In genomic region chr2:96625571-96626552, GRCh38 we compare ENCODE assay signal across 17 cellular contexts. TPM values are rescaled to one million over a fixed set of nuclear protein-coding genes. Genes with fewer than 3 reads are reported as not detected.
DNase-seq lines count a peak whose midpoint lies in the region; ATAC-seq, FAIRE-seq and TF ChIP-seq lines count a peak whose summit lies in the region.
"Had no signal": no experiment of that assay in that cellular context is flagged by ENCODE, and none has a peak within 500 bp of the region (broad histone marks: within the 10 kb centered on the region; RNA-seq: fewer than 3 reads in every experiment).

No MANE protein-coding gene starts in this region.

- BruUV-seq in MCF 10A (replicated peaks; lab: Mats Ljungman, UMichigan) (no TSS peak), Caco-2 (replicated peaks; lab: Mats Ljungman, UMichigan) (no TSS peak)

- CTCF ChIA-PET in MCF 10A (lab: Yijun Ruan, JAX), result no interaction called here
- CTCF ChIA-PET in Caco-2 (lab: Charles Lee), result no interaction called here

- H3K4me1 ChIP-seq in breast epithelium (no peaks in the 10 kb centered on the region), upper lobe of left lung (peaks cover 24 to 55% (median 35%) of the 10 kb centered on the region in 4 donors), Caco-2 (no peaks in the 10 kb centered on the region)

- H3K27me3 ChIP-seq in breast epithelium (no peaks in the 10 kb centered on the region), bronchial epithelial cell (ENCODE audit: control insufficient read depth, insufficient read depth, low read length) (no peaks in the 10 kb centered on the region), upper lobe of left lung (no peaks in the 10 kb centered on the region), Caco-2 (replicated peaks; ENCODE audit: control insufficient read depth, insufficient read depth, low read length) (no peaks in the 10 kb centered on the region)

- no peak for DNase-seq in breast epithelium (ENCODE audit: low spot score in 2 of 2)
- DNase-seq in MCF 10A (ENCODE audit: unreplicated experiment), result no peak
- peak; percentile 5 for DNase-seq in bronchial epithelial cell (ENCODE audit: low read depth)
- DNase-seq in mesothelial cell of epicardium (ENCODE audit: low spot score in 2 of 2, unreplicated experiment in 2 of 2), result no peak
- no peak for DNase-seq in upper lobe of left lung
- no peak for DNase-seq in Caco-2
- DNase-seq in C1 segment of cervical spinal cord (lab: John Stamatoyannopoulos, UW), result no peak
- no peak for DNase-seq in retina
- DNase-seq: activated CD4-positive, alpha-beta T cell treated with anti-CD3 and anti-CD28 coated beads for 4 hours; activated T-cell treated with anti-CD3 and anti-CD28 coated beads, Interleukin-2, amount 50 U/mL, for 24 hours; glutamatergic neuron; naive thymus-derived CD8-positive, alpha-beta T cell; NCI-H524 had no signal

- H3K9me3 Mint-ChIP-seq in MCF 10A (ENCODE audit: unreplicated experiment), result no peaks in the 10 kb centered on the region
- no peaks in the 10 kb centered on the region for H3K9me3 Mint-ChIP-seq in mesothelial cell of epicardium
- no peaks in the 10 kb centered on the region for H3K9me3 Mint-ChIP-seq in Caco-2 (ENCODE audit: unreplicated experiment)
- H3K9me3 Mint-ChIP-seq: activated T-cell treated with anti-CD3 and anti-CD28 coated beads, Interleukin-2, amount 50 U/mL, for 24 hours; naive thymus-derived CD8-positive, alpha-beta T cell; stimulated activated naive CD8-positive, alpha-beta T cell treated with anti-CD3 and anti-CD28 coated beads, Interleukin-15, Interleukin-2, amounts not matched to agents 100 ng/mL and 50 ng/mL, for 24 hours had no signal

- TF ChIP-seq POLR2A in breast epithelium (IDR thresholded peaks at IDR 0.05), result no peak
- TF ChIP-seq POLR2A in upper lobe of left lung (IDR thresholded peaks at IDR 0.05), result no peak

- H3K27ac ChIP-seq in breast epithelium (peak overlapping the region; percentile 35 to 56), upper lobe of left lung (peak overlapping the region; percentile 23 to 78 (median 56))

- no peak overlapping the region for H3K27ac Mint-ChIP-seq in MCF 10A (ENCODE audit: low read depth, unreplicated experiment)
- H3K27ac Mint-ChIP-seq in mesothelial cell of epicardium, result peak overlapping the region; percentile 86
- no peak overlapping the region for H3K27ac Mint-ChIP-seq in Caco-2 (ENCODE audit: unreplicated experiment)
- H3K27ac Mint-ChIP-seq: activated T-cell treated with anti-CD3 and anti-CD28 coated beads, Interleukin-2, amount 50 U/mL, for 24 hours; stimulated activated naive CD8-positive, alpha-beta T cell treated with anti-CD3 and anti-CD28 coated beads, Interleukin-15, Interleukin-2, amounts not matched to agents 100 ng/mL and 50 ng/mL, for 24 hours had no signal

- no peaks in the 10 kb centered on the region for H3K27me3 Mint-ChIP-seq in MCF 10A (ENCODE audit: insufficient read depth, unreplicated experiment)
- no peaks in the 10 kb centered on the region for H3K27me3 Mint-ChIP-seq in mesothelial cell of epicardium (ENCODE audit: low read depth)
- no peaks in the 10 kb centered on the region for H3K27me3 Mint-ChIP-seq in Caco-2 (ENCODE audit: insufficient read depth, unreplicated experiment)
- H3K27me3 Mint-ChIP-seq: activated T-cell treated with anti-CD3 and anti-CD28 coated beads, Interleukin-2, amount 50 U/mL, for 24 hours; naive thymus-derived CD8-positive, alpha-beta T cell; stimulated activated naive CD8-positive, alpha-beta T cell treated with anti-CD3 and anti-CD28 coated beads, Interleukin-15, Interleukin-2, amounts not matched to agents 100 ng/mL and 50 ng/mL, for 24 hours had no signal

- TF ChIP-seq CTCF in breast epithelium (IDR thresholded peaks at IDR 0.05) (no peak), MCF 10A (IDR thresholded peaks at IDR 0.05; ENCODE audit: unreplicated experiment) (no peak), bronchial epithelial cell (IDR thresholded peaks at IDR 0.05; ENCODE audit: insufficient read depth, low read length, severe bottlenecking) (no peak), mesothelial cell of epicardium (IDR thresholded peaks at IDR 0.05; ENCODE audit: unreplicated experiment) (no peak), upper lobe of left lung (IDR thresholded peaks at IDR 0.05) (no peak), Caco-2 (IDR thresholded peaks at IDR 0.05; ENCODE audit: insufficient read depth in 1 of 2, low read depth in 1 of 2, low read length in 1 of 2, severe bottlenecking in 1 of 2, unreplicated experiment in 1 of 2) (no peak)

- no peak for FAIRE-seq in bronchial epithelial cell (lab: Jason Lieb, UNC)
- FAIRE-seq: GM18507 had no signal

- no peaks in the 10 kb centered on the region for H3K36me3 ChIP-seq in breast epithelium
- peaks cover 2% of the 10 kb centered on the region for H3K36me3 ChIP-seq in bronchial epithelial cell (ENCODE audit: control insufficient read depth, insufficient read depth, low read length)
- peaks cover 0 to 31% (median 17%) of the 10 kb centered on the region in 4 donors for H3K36me3 ChIP-seq in upper lobe of left lung
- no peaks in the 10 kb centered on the region; the same call in 1 of the 2 replicates for H3K36me3 ChIP-seq in Caco-2 (ENCODE audit: control insufficient read depth, insufficient read depth, low read length)

- POLR2A ChIA-PET in MCF 10A (lab: Yijun Ruan, JAX), result interaction anchor here (1.0 to 3.1 kb wide), 3 partner anchors 8 to 191 kb away, joined by 3 to 20 read pairs (median 3); partner anchors contain the start of genes CNNM3 and KANSL3
- POLR2A ChIA-PET in Caco-2 (lab: Charles Lee), result no interaction called here

- peaks cover 6% of the 10 kb centered on the region for H3K4me1 Mint-ChIP-seq in MCF 10A (ENCODE audit: insufficient read depth, unreplicated experiment)
- peaks cover 23% of the 10 kb centered on the region for H3K4me1 Mint-ChIP-seq in mesothelial cell of epicardium
- H3K4me1 Mint-ChIP-seq in Caco-2 (ENCODE audit: low read depth, unreplicated experiment), result no peaks in the 10 kb centered on the region

- intact Hi-C loops in breast epithelium (cut with DNase I; ENCODE audit: low total_unique reads), result no loop called here
- intact Hi-C loops in MCF 10A (cut with micrococcal nuclease), result no loop called here
- intact Hi-C loops in Caco-2 (cut with micrococcal nuclease; ENCODE audit: unreplicated experiment), result no loop called here

- H3K4me3 ChIP-seq in breast epithelium, result no peak overlapping the region
- H3K4me3 ChIP-seq in bronchial epithelial cell (ENCODE audit: low read depth, low read length), result no peak overlapping the region
- no peak overlapping the region for H3K4me3 ChIP-seq in upper lobe of left lung
- no peak overlapping the region for H3K4me3 ChIP-seq in Caco-2 (ENCODE audit: low read depth, low read length)
- H3K4me3 ChIP-seq: skin epidermis had no signal

- no peak overlapping the region for H3K4me3 Mint-ChIP-seq in MCF 10A (ENCODE audit: unreplicated experiment)
- H3K4me3 Mint-ChIP-seq in mesothelial cell of epicardium, result no peak overlapping the region
- no peak overlapping the region for H3K4me3 Mint-ChIP-seq in Caco-2 (ENCODE audit: unreplicated experiment)
- H3K4me3 Mint-ChIP-seq: activated T-cell treated with anti-CD3 and anti-CD28 coated beads, Interleukin-2, amount 50 U/mL, for 24 hours; naive thymus-derived CD8-positive, alpha-beta T cell; stimulated activated naive CD8-positive, alpha-beta T cell treated with anti-CD3 and anti-CD28 coated beads, Interleukin-15, Interleukin-2, amounts not matched to agents 100 ng/mL and 50 ng/mL, for 24 hours had no signal

- ATAC-seq in upper lobe of left lung (ENCODE audit: low FRiP score in 2 of 2), result no peak
- ATAC-seq: naive thymus-derived CD8-positive, alpha-beta T cell had no signal

- no peak for TF ChIP-seq EP300 in upper lobe of left lung (IDR thresholded peaks at IDR 0.05)

- 29 to 35% methylated on average over 5 of the region's 5 CpGs for WGBS in upper lobe of left lung, 2 donors

- H3K36me3 Mint-ChIP-seq in MCF 10A (ENCODE audit: insufficient read depth, unreplicated experiment), result peaks cover 42% of the 10 kb centered on the region
- peaks cover 20% of the 10 kb centered on the region for H3K36me3 Mint-ChIP-seq in mesothelial cell of epicardium
- H3K36me3 Mint-ChIP-seq in Caco-2 (ENCODE audit: insufficient read depth, unreplicated experiment), result peaks cover 55% of the 10 kb centered on the region

- H3K9me3 ChIP-seq in breast epithelium, result no peaks in the 10 kb centered on the region
- no peaks in the 10 kb centered on the region for H3K9me3 ChIP-seq in upper lobe of left lung
- H3K9me3 ChIP-seq in Caco-2, result no peaks in the 10 kb centered on the region

RNA-seq across cellular contexts. Expression of gene KANSL3, which starts 12.2 kb away (rescaled TPM):
- total RNA-seq in breast epithelium (10 to 100 TPM; 44.2 to 64.1 (median 53.1) TPM), MCF 10A (2022) (36.0 and 41.4 TPM in 2 replicates), bronchial epithelial cell (16.3 and 21.3 TPM in 2 replicates), mesothelial cell of epicardium (66.0 to 70.2 TPM (median 68.1 TPM) in 3 replicates), upper lobe of left lung (100 to 1,000 TPM in 1 of 6 donors, 10 to 100 TPM in 5; 41.3 to 133 (median 53.0) TPM), Caco-2 (2022) (47.4 and 48.6 TPM in 2 replicates)

RNA-seq across cellular contexts. Expression of gene FER1L5, which starts 16.7 kb away (rescaled TPM):
- total RNA-seq in breast epithelium (under 1 TPM in 2 of 3 donors, not detected in 1; 0.73 to 0.98 TPM), MCF 10A (2022) (not detected in 2 replicates), bronchial epithelial cell (under 0.01 TPM in 2 replicates), mesothelial cell of epicardium (0.91 to 1.4 TPM (median 1.1 TPM) in 3 replicates), upper lobe of left lung (1 to 10 TPM in 1 of 6 donors, under 1 TPM in 5; 0.15 to 5.2 (median 0.43) TPM), Caco-2 (2022) (0.07 and 0.09 TPM in 2 replicates)
- total RNA-seq: naive thymus-derived CD8-positive, alpha-beta T cell; T-helper 1 cell treated with Interleukin-12 subunit alpha and Interleukin-12 subunit beta and Interleukin-4 antibody, amounts not matched to agents 30 ng/mL and 1 ng/mL, for 36 hours had no signal
